Comparison of ENCODE assay signal across 28 cellular contexts in genomic region chr3:111728566-111728935, GRCh38.
"Had no signal": no experiment of that assay in that cellular context is flagged by ENCODE, and none has a peak within 500 bp of the region (broad histone marks: within the 10 kb centered on the region; RNA-seq: fewer than 3 reads in every experiment).

No MANE protein-coding gene starts in this region.

- H3K9me3 ChIP-seq: adrenal gland, body of pancreas, SJCRH30, SK-N-SH had no signal

- H3K4me3 Mint-ChIP-seq: activated CD4-positive, alpha-beta T cell treated with anti-CD3 and anti-CD28 coated beads for 36 hours; activated CD8-positive, alpha-beta T cell treated with anti-CD3 and anti-CD28 coated beads for 36 hours; activated naive CD8-positive, alpha-beta T cell treated with anti-CD3 and anti-CD28 coated beads, Interleukin-2, amount 10 ng/mL, durations not matched to agents 7 days and 5 days; activated T-cell treated with anti-CD3 and anti-CD28 coated beads, Interleukin-2, amount 50 U/mL, for 72 hours had no signal

- H3K27me3 ChIP-seq: adrenal gland, body of pancreas, SJCRH30 had no signal

- ATAC-seq: activated CD4-positive, alpha-beta T cell treated with anti-CD3 and anti-CD28 coated beads for 36 hours; activated CD8-positive, alpha-beta T cell treated with anti-CD3 and anti-CD28 coated beads for 36 hours; activated T-cell treated with anti-CD3 and anti-CD28 coated beads, Interleukin-2, amount 50 U/mL, for 72 hours; body of pancreas; Panc1 had no signal

- H3K9me3 Mint-ChIP-seq: activated CD8-positive, alpha-beta T cell treated with anti-CD3 and anti-CD28 coated beads for 36 hours; activated naive CD8-positive, alpha-beta T cell treated with anti-CD3 and anti-CD28 coated beads, Interleukin-2, amount 10 ng/mL, durations not matched to agents 7 days and 5 days; activated T-cell treated with anti-CD3 and anti-CD28 coated beads, Interleukin-2, amount 50 U/mL, for 72 hours had no signal

- DNase-seq: activated CD4-positive, alpha-beta T cell treated with anti-CD3 and anti-CD28 coated beads for 36 hours; activated CD8-positive, alpha-beta memory T cell treated with anti-CD3 and anti-CD28 coated beads, Interleukin-2, amount 50 U/mL, for 4 hours; activated CD8-positive, alpha-beta T cell treated with anti-CD3 and anti-CD28 coated beads for 36 hours; activated naive CD4-positive, alpha-beta T cell treated with anti-CD3 and anti-CD28 coated beads, Interleukin-2, amount 50 U/mL, for 16 hours; activated naive CD8-positive, alpha-beta T cell treated with anti-CD3 and anti-CD28 coated beads, Interleukin-2, amount 10 ng/mL, durations not matched to agents 7 days and 5 days; activated T-cell treated with anti-CD3 and anti-CD28 coated beads, Interleukin-2, amount 50 U/mL, for 72 hours; adrenal gland; aorta; body of pancreas; central memory CD4-positive, alpha-beta T cell; Kasumi-1; NCI-H1048; NCI-H146; NCI-H187 treated with DMSO at 0.1 percent for 48 hours; NCI-H2081 treated with DMSO at 0.1 percent for 48 hours; NCI-H2227 treated with DMSO at 0.1 percent for 48 hours; NCI-H446 treated with DMSO at 0.1 percent for 48 hours; NCI-H524 treated with DMSO at 0.1 percent for 48 hours; NCI-H748 treated with DMSO at 0.1 percent for 48 hours; OCI-M1; Right ventricle myocardium superior; RPMI8226; SJCRH30; SK-N-SH; T-helper 1 cell; WERI-Rb-1 had no signal

- H3K4me1 Mint-ChIP-seq: activated CD4-positive, alpha-beta T cell treated with anti-CD3 and anti-CD28 coated beads for 36 hours had no signal

- H3K4me2 ChIP-seq: SK-N-SH had no signal

- H3K36me3 ChIP-seq: adrenal gland, SJCRH30, WERI-Rb-1 had no signal

- H3K4me1 ChIP-seq: adrenal gland had no signal

- H3K4me3 ChIP-seq: adrenal gland, body of pancreas had no signal

- H3K27ac ChIP-seq: adrenal gland, body of pancreas, WERI-Rb-1 had no signal

- FAIRE-seq: bronchial epithelial cell had no signal

- H3K9ac ChIP-seq: SK-N-SH had no signal

- H3K27ac Mint-ChIP-seq: activated CD4-positive, alpha-beta T cell treated with anti-CD3 and anti-CD28 coated beads for 36 hours; activated CD8-positive, alpha-beta T cell treated with anti-CD3 and anti-CD28 coated beads for 36 hours; activated naive CD8-positive, alpha-beta T cell treated with anti-CD3 and anti-CD28 coated beads, Interleukin-2, amount 10 ng/mL, durations not matched to agents 7 days and 5 days; activated T-cell treated with anti-CD3 and anti-CD28 coated beads, Interleukin-2, amount 50 U/mL, for 72 hours had no signal

- H3K9me2 ChIP-seq: SK-N-SH had no signal

- H3K27me3 Mint-ChIP-seq: activated CD4-positive, alpha-beta T cell treated with anti-CD3 and anti-CD28 coated beads for 36 hours; activated CD8-positive, alpha-beta T cell treated with anti-CD3 and anti-CD28 coated beads for 36 hours; activated naive CD8-positive, alpha-beta T cell treated with anti-CD3 and anti-CD28 coated beads, Interleukin-2, amount 10 ng/mL, durations not matched to agents 7 days and 5 days had no signal
